11 cellular contexts compared by ENCODE assay signal in genomic region chrY:19559161-19559560, GRCh38.
"Had no signal": no experiment of that assay in that cellular context is flagged by ENCODE, and none has a peak within 500 bp of the region (broad histone marks: within the 10 kb centered on the region; RNA-seq: fewer than 3 reads in every experiment).

No MANE protein-coding gene starts in this region.

- DNase-seq: activated CD4-positive, alpha-beta T cell treated with anti-CD3 and anti-CD28 coated beads for 1 hour; activated CD4-positive, alpha-beta T cell treated with anti-CD3 and anti-CD28 coated beads, Interleukin-2, amount 50 U/mL, for 48 hours; activated effector memory CD4-positive, alpha-beta T cell treated with anti-CD3 and anti-CD28 coated beads, Interleukin-2, amount 50 U/mL, for 16 hours; activated T-cell treated with anti-CD3 and anti-CD28 coated beads, Interleukin-2, amount 50 U/mL, for 4 hours; anterior cingulate cortex; hippocampal formation; ovary; stimulated activated CD4-positive, alpha-beta T cell treated with anti-CD3 and anti-CD28 coated beads, Interleukin-4, amount 100 ng/mL, for 1 hour; T-helper 9 cell; thyroid gland had no signal

- H3K27ac ChIP-seq: ovary, thyroid gland had no signal

- ATAC-seq: activated naive CD4-positive, alpha-beta T cell treated with anti-CD3 and anti-CD28 coated beads, Interleukin-2, amount 50 U/mL, for 72 hours; activated T-cell treated with anti-CD3 and anti-CD28 coated beads, Interleukin-2, amount 50 U/mL, for 4 hours had no signal

- H3K9me3 ChIP-seq: ovary, thyroid gland had no signal

- H3K4me1 ChIP-seq: thyroid gland had no signal

- H3K27me3 ChIP-seq: ovary, thyroid gland had no signal

- H3K36me3 ChIP-seq: ovary, thyroid gland had no signal

- H3K4me3 ChIP-seq: ovary, thyroid gland had no signal
